In the genomic region with DNA sequence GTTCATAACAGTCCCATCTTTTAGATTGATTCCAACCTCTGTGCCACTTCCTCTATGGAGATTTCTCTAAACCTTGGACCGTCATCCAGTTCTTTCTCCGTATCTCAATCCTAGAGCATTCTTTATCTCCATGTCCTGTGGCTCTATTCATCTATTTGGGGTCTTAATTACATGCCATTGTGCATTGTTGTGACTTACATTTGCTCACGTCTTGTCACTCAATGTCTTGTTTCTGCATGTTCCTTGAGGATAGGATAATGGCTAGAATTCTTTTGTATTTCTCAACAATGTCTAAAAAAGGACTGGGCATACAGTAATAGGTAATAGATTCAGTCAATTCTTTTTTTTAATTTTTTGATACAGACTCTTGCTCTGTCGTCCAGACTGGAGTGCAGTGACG, we compare ENCODE assay signal across 22 cellular contexts. TPM values are rescaled to one million over a fixed set of nuclear protein-coding genes. Genes with fewer than 3 reads are reported as not detected.
DNase-seq lines count a peak whose midpoint lies in the region; ATAC-seq and TF ChIP-seq lines count a peak whose summit lies in the region.
"Had no signal": no experiment of that assay in that cellular context is flagged by ENCODE, and none has a peak within 500 bp of the region (broad histone marks: within the 10 kb centered on the region; RNA-seq: fewer than 3 reads in every experiment).

No MANE protein-coding gene starts in this region.

- H3K27ac ChIP-seq in CD4-positive, CD25-positive, alpha-beta regulatory T cell (ENCODE audit: insufficient read depth, low read length, poor library complexity, severe bottlenecking) = no peak overlapping the region
- no peak overlapping the region for H3K27ac ChIP-seq in CD8-positive, alpha-beta T cell (ENCODE audit: low read depth, low read length)
- no peak overlapping the region for H3K27ac ChIP-seq in neural cell (ENCODE audit: low read length)
- H3K27ac ChIP-seq in dorsolateral prefrontal cortex = no peak overlapping the region
- H3K27ac ChIP-seq: A549; BLaER1 treated with 17β-estradiol and CSF1 and Interleukin-3, amounts not matched to agents 10 nM and 100 nM had no signal

- H3K27me3 Mint-ChIP-seq in CD4-positive, CD25-positive, alpha-beta regulatory T cell = no peaks in the 10 kb centered on the region
- H3K27me3 Mint-ChIP-seq in CD8-positive, alpha-beta T cell (ENCODE audit: low read depth) = no peaks in the 10 kb centered on the region
- no peaks in the 10 kb centered on the region for H3K27me3 Mint-ChIP-seq in T-helper 17 cell

- no peak overlapping the region for H2AFZ ChIP-seq in neural cell (ENCODE audit: low read depth, low read length)

- H3K9me3 Mint-ChIP-seq in CD4-positive, CD25-positive, alpha-beta regulatory T cell = peaks cover 0 to 2% (median 0%) of the 10 kb centered on the region in 7 donors
- H3K9me3 Mint-ChIP-seq in CD8-positive, alpha-beta T cell = no peaks in the 10 kb centered on the region
- H3K9me3 Mint-ChIP-seq: CD8-positive, alpha-beta memory T cell; HFFc6 had no signal

- H3K9me2 ChIP-seq in neural cell (ENCODE audit: insufficient read depth, low read length) = no peaks in the 10 kb centered on the region

- CTCF ChIA-PET in CD8-positive, alpha-beta T cell (lab: Charles Lee) = no interaction called here

- H3K4me1 ChIP-seq in CD4-positive, CD25-positive, alpha-beta regulatory T cell (ENCODE audit: control insufficient read depth, insufficient read depth, low read length, poor library complexity, severe bottlenecking) = peaks cover 32% of the 10 kb centered on the region
- peaks cover 30% of the 10 kb centered on the region for H3K4me1 ChIP-seq in CD8-positive, alpha-beta T cell (ENCODE audit: insufficient read depth, low read length)
- H3K4me1 ChIP-seq: A549, BE2C, HAP-1 had no signal

- H3K4me2 ChIP-seq in neural cell (ENCODE audit: low read length) = no peak overlapping the region
- H3K4me2 ChIP-seq: A549 had no signal

- H4K20me1 ChIP-seq in neural cell (ENCODE audit: insufficient read depth) = no peaks in the 10 kb centered on the region
- H4K20me1 ChIP-seq: BLaER1 treated with 17β-estradiol and CSF1 and Interleukin-3, amounts not matched to agents 10 nM and 100 nM had no signal

- no peaks in the 10 kb centered on the region for H3K9me3 ChIP-seq in CD4-positive, CD25-positive, alpha-beta regulatory T cell (ENCODE audit: control insufficient read depth in 2 of 2, low read length in 2 of 2)
- H3K9me3 ChIP-seq in CD8-positive, alpha-beta T cell (ENCODE audit: low read length) = no peaks in the 10 kb centered on the region
- H3K9me3 ChIP-seq in T-helper 17 cell (ENCODE audit: control insufficient read depth, low read length, poor library complexity, severe bottlenecking) (no peaks in the 10 kb centered on the region), neural cell (ENCODE audit: low read length) (no peaks in the 10 kb centered on the region)
- H3K9me3 ChIP-seq: A549; BE2C; BLaER1 treated with 17β-estradiol and CSF1 and Interleukin-3, amounts not matched to agents 10 nM and 100 nM; HAP-1 had no signal

- POLR2A ChIA-PET in CD8-positive, alpha-beta T cell (lab: Charles Lee) = interaction anchor here (0.7 kb wide), 1 partner anchor 9 kb away, joined by 3 read pairs; no protein-coding TSS in a partner anchor

- no peak for DNase-seq in CD4-positive, CD25-positive, alpha-beta regulatory T cell
- no peak for DNase-seq in CD8-positive, alpha-beta T cell
- DNase-seq in T-helper 17 cell (no peak), dorsolateral prefrontal cortex (no peak)
- DNase-seq: 8988T; ACHN; AML-193; BE2C; Calu3; CD8-positive, alpha-beta memory T cell; DMS53; DMS79 treated with DMSO at 0.1 percent for 48 hours; GF-D8; GOT3; HFFc6 had no signal

- H3K27ac Mint-ChIP-seq in CD4-positive, CD25-positive, alpha-beta regulatory T cell = peak overlapping the region in 2 of 3 donors; percentile 47 to 64
- peak overlapping the region; percentile 28 for H3K27ac Mint-ChIP-seq in CD8-positive, alpha-beta T cell
- H3K27ac Mint-ChIP-seq in T-helper 17 cell = peak overlapping the region; percentile 60
- H3K27ac Mint-ChIP-seq: CD14-positive monocyte, HFFc6 had no signal

- no peak for TF ChIP-seq CTCF in CD8-positive, alpha-beta T cell (IDR thresholded peaks at IDR 0.05)
- TF ChIP-seq CTCF in neural cell (IDR thresholded peaks at IDR 0.05; ENCODE audit: poor library complexity, severe bottlenecking) = no peak
- TF ChIP-seq CTCF in dorsolateral prefrontal cortex (IDR thresholded peaks at IDR 0.05 in 54 of 56, conservative IDR thresholded peaks at IDR 0.05 in 2 of 56; ENCODE audit: low read depth in 1 of 56, partially characterized antibody in 56 of 56) = no peak

- no peaks in the 10 kb centered on the region for H3K36me3 ChIP-seq in CD4-positive, CD25-positive, alpha-beta regulatory T cell (ENCODE audit: control insufficient read depth, insufficient read depth, low read length)
- no peaks in the 10 kb centered on the region for H3K36me3 ChIP-seq in CD8-positive, alpha-beta T cell (ENCODE audit: insufficient read depth, low read length)
- H3K36me3 ChIP-seq in neural cell (ENCODE audit: insufficient read depth, low read length) = no peaks in the 10 kb centered on the region
- H3K36me3 ChIP-seq: BE2C; BLaER1 treated with 17β-estradiol and CSF1 and Interleukin-3, amounts not matched to agents 10 nM and 100 nM; HAP-1 had no signal

- no peak for ATAC-seq in CD4-positive, CD25-positive, alpha-beta regulatory T cell (ENCODE audit: low read depth in 2 of 2)
- no peak for ATAC-seq in CD8-positive, alpha-beta T cell
- ATAC-seq in T-helper 17 cell (no peak), HG02763 (IDR thresholded peaks at IDR 0.05; ENCODE audit: unreplicated experiment) (no peak)
- ATAC-seq in activated CD4-positive, CD25-positive, alpha-beta regulatory T cell treated with anti-CD3 and anti-CD28 coated beads, Interleukin-2, amount 50 U/mL, for 24 hours = no peak
- ATAC-seq: A549 had no signal

- intact Hi-C loops in CD8-positive, alpha-beta T cell (cut with DNase I, micrococcal nuclease) = loop anchor here in 1 of 2 experiments (5.0 kb wide), 1 partner anchor 44 kb away; no protein-coding TSS in a partner anchor
- intact Hi-C loops in dorsolateral prefrontal cortex (cut with DNase I) = no loop called here

- peak; percentile 81 for TF ChIP-seq EP300 in neural cell (conservative IDR thresholded peaks at IDR 0.05; ENCODE audit: poor library complexity, severe bottlenecking)

- H3K4me1 Mint-ChIP-seq in CD4-positive, CD25-positive, alpha-beta regulatory T cell = peaks cover 29 to 45% (median 40%) of the 10 kb centered on the region in 4 donors
- peaks cover 47% of the 10 kb centered on the region for H3K4me1 Mint-ChIP-seq in CD8-positive, alpha-beta T cell (ENCODE audit: low read depth)
- peaks cover 46% of the 10 kb centered on the region for H3K4me1 Mint-ChIP-seq in T-helper 17 cell

- no peak overlapping the region for H3K4me3 ChIP-seq in CD4-positive, CD25-positive, alpha-beta regulatory T cell (ENCODE audit: low read depth, low read length)
- H3K4me3 ChIP-seq in CD8-positive, alpha-beta T cell (ENCODE audit: low read depth, low read length) = no peak overlapping the region
- H3K4me3 ChIP-seq in neural cell (ENCODE audit: low read length) = no peak overlapping the region
- H3K4me3 ChIP-seq in dorsolateral prefrontal cortex = no peak overlapping the region
- H3K4me3 ChIP-seq: A549; BLaER1 treated with 17β-estradiol and CSF1 and Interleukin-3, amounts not matched to agents 10 nM and 100 nM; HAP-1 had no signal

- no peak for TF ChIP-seq RAD21 in neural cell (conservative IDR thresholded peaks at IDR 0.05)

- H3K4me3 Mint-ChIP-seq in CD4-positive, CD25-positive, alpha-beta regulatory T cell = no peak overlapping the region
- H3K4me3 Mint-ChIP-seq in CD8-positive, alpha-beta T cell = no peak overlapping the region
- H3K4me3 Mint-ChIP-seq in T-helper 17 cell = no peak overlapping the region
- H3K4me3 Mint-ChIP-seq: CD14-positive monocyte; CD8-positive, alpha-beta memory T cell; HFFc6 had no signal

- no peaks in the 10 kb centered on the region for H3K79me2 ChIP-seq in neural cell (replicated peaks; ENCODE audit: insufficient read depth, low read length)

- no peaks in the 10 kb centered on the region for H3K36me3 Mint-ChIP-seq in CD4-positive, CD25-positive, alpha-beta regulatory T cell
- no peaks in the 10 kb centered on the region for H3K36me3 Mint-ChIP-seq in CD8-positive, alpha-beta T cell
- no peaks in the 10 kb centered on the region for H3K36me3 Mint-ChIP-seq in T-helper 17 cell (ENCODE audit: low read depth)
- H3K36me3 Mint-ChIP-seq: CD8-positive, alpha-beta memory T cell had no signal

- H3F3A ChIP-seq in neural cell (ENCODE audit: insufficient read depth, low read length, poor library complexity, severe bottlenecking) = no peaks in the 10 kb centered on the region

- H3K27me3 ChIP-seq in CD4-positive, CD25-positive, alpha-beta regulatory T cell (ENCODE audit: control insufficient read depth, insufficient read depth, low read length) = no peaks in the 10 kb centered on the region
- no peaks in the 10 kb centered on the region for H3K27me3 ChIP-seq in CD8-positive, alpha-beta T cell (ENCODE audit: insufficient read depth, low read length)
- H3K27me3 ChIP-seq in neural cell (ENCODE audit: insufficient read depth, low read depth, low read length) (no peaks in the 10 kb centered on the region), dorsolateral prefrontal cortex (no peaks in the 10 kb centered on the region)
- H3K27me3 ChIP-seq: BE2C had no signal

- no peak overlapping the region for H3K9ac ChIP-seq in neural cell (ENCODE audit: low read length)
- H3K9ac ChIP-seq: BLaER1 treated with 17β-estradiol and CSF1 and Interleukin-3, amounts not matched to agents 10 nM and 100 nM had no signal

TF ChIP-seq in neural cell, 6 proteins besides CTCF, POLR2A, EP300 and RAD21:
- TF ChIP-seq POLR2AphosphoS5 (IDR thresholded peaks at IDR 0.05) (peak; percentile 64), EZH2 (IDR thresholded peaks at IDR 0.05; ENCODE audit: borderline replicate concordance, insufficient read depth, low read length, poor library complexity, severe bottlenecking) (no peak)

RNA-seq across cellular contexts. Expression of a gene that starts 50.2 kb away (rescaled TPM):
- 21.8 TPM for total RNA-seq in CD4-positive, CD25-positive, alpha-beta regulatory T cell
- 10 to 100 TPM; 10.3 to 13.7 (median 12.5) TPM for polyA plus RNA-seq in CD4-positive, CD25-positive, alpha-beta regulatory T cell
- 10 to 100 TPM in 1 of 2 experiments, 1 to 10 TPM in 1; 6.7 to 10.6 TPM for total RNA-seq in CD8-positive, alpha-beta T cell
- 10 to 100 TPM; 17.2 to 22.4 TPM for total RNA-seq in T-helper 17 cell
- polyA plus RNA-seq in neural cell = 11.3 and 16.9 TPM in 2 replicates
- polyA minus RNA-seq in neural cell = 31.9 and 56.6 TPM in 2 replicates
- 10 to 100 TPM in 116 of 120 experiments, 1 to 10 TPM in 4; 8.1 to 27.0 (median 16.6) TPM for total RNA-seq in dorsolateral prefrontal cortex

RNA-seq across cellular contexts. Expression of a gene that starts 50.6 kb away (rescaled TPM):
- total RNA-seq in CD4-positive, CD25-positive, alpha-beta regulatory T cell = 11.5 TPM
- polyA plus RNA-seq in CD4-positive, CD25-positive, alpha-beta regulatory T cell = 1 to 10 TPM; 1.9 to 5.1 (median 3.0) TPM
- total RNA-seq in CD8-positive, alpha-beta T cell = 10 to 100 TPM; 10.7 to 11.0 TPM
- total RNA-seq in T-helper 17 cell (1 to 10 TPM; 6.4 to 9.8 TPM), dorsolateral prefrontal cortex (10 to 100 TPM in 5 of 120 experiments, 1 to 10 TPM in 115; 1.2 to 16.0 (median 5.8) TPM)
- 15.6 and 17.6 TPM in 2 replicates for polyA plus RNA-seq in neural cell
- polyA minus RNA-seq in neural cell = 42.4 and 44.6 TPM in 2 replicates
